13 cellular contexts compared by ENCODE assay signal in genomic region chrX:30576881-30577280, GRCh38. TPM values are rescaled to one million over a fixed set of nuclear protein-coding genes. Genes with fewer than 3 reads are reported as not detected.
DNase-seq lines count a peak whose midpoint lies in the region; ATAC-seq lines count a peak whose summit lies in the region.
"Had no signal": no experiment of that assay in that cellular context is flagged by ENCODE, and none has a peak within 500 bp of the region (broad histone marks: within the 10 kb centered on the region; RNA-seq: fewer than 3 reads in every experiment).

No MANE protein-coding gene starts in this region.

- no peaks in the 10 kb centered on the region for H3K9me3 Mint-ChIP-seq in activated CD8-positive, alpha-beta memory T cell treated with anti-CD3 and anti-CD28 coated beads, Interleukin-2, amount 10 ng/mL, durations not matched to agents 7 days and 5 days (ENCODE audit: low read depth)
- H3K9me3 Mint-ChIP-seq in stimulated activated naive CD8-positive, alpha-beta T cell treated with anti-CD3 and anti-CD28 coated beads, Interleukin-15, amount 100 ng/mL, for 72 hours = peaks cover 0 to 6% of the 10 kb centered on the region in 2 donors

- H3K36me3 ChIP-seq in effector memory CD4-positive, alpha-beta T cell (ENCODE audit: control insufficient read depth, insufficient read depth, low read length) = no peaks in the 10 kb centered on the region

- peaks cover 16% of the 10 kb centered on the region for H3K36me3 Mint-ChIP-seq in activated CD8-positive, alpha-beta memory T cell treated with anti-CD3 and anti-CD28 coated beads, Interleukin-2, amount 10 ng/mL, durations not matched to agents 7 days and 5 days

- no peaks in the 10 kb centered on the region for H3K4me1 ChIP-seq in effector memory CD4-positive, alpha-beta T cell (ENCODE audit: control insufficient read depth, insufficient read depth, low read length, poor library complexity, severe bottlenecking)
- H3K4me1 ChIP-seq: foreskin keratinocyte had no signal

- H3K4me3 Mint-ChIP-seq in activated CD8-positive, alpha-beta memory T cell treated with anti-CD3 and anti-CD28 coated beads, Interleukin-2, amount 10 ng/mL, durations not matched to agents 7 days and 5 days = peak overlapping the region; percentile 88
- H3K4me3 Mint-ChIP-seq in stimulated activated naive CD8-positive, alpha-beta T cell treated with anti-CD3 and anti-CD28 coated beads, Interleukin-15, amount 100 ng/mL, for 72 hours = peak overlapping the region; percentile 78 to 89

- no peak for ATAC-seq in activated CD8-positive, alpha-beta memory T cell treated with anti-CD3 and anti-CD28 coated beads, Interleukin-2, amount 10 ng/mL, durations not matched to agents 7 days and 5 days
- no peak for ATAC-seq in stimulated activated naive CD8-positive, alpha-beta T cell treated with anti-CD3 and anti-CD28 coated beads, Interleukin-15, amount 100 ng/mL, for 72 hours
- ATAC-seq in HG02571 (IDR thresholded peaks at IDR 0.05; ENCODE audit: unreplicated experiment) (no peak), HG02852 (IDR thresholded peaks at IDR 0.05; ENCODE audit: unreplicated experiment) (no peak)
- ATAC-seq: foreskin keratinocyte, HCT116, left lobe of liver had no signal

- no peak for DNase-seq in activated CD8-positive, alpha-beta memory T cell treated with anti-CD3 and anti-CD28 coated beads, Interleukin-2, amount 10 ng/mL, durations not matched to agents 7 days and 5 days
- no peak for DNase-seq in activated CD8-positive, alpha-beta memory T cell treated with anti-CD3 and anti-CD28 coated beads, Interleukin-2, amount 50 U/mL, for 4 hours
- peak; percentile 26 for DNase-seq in NOMO-1 treated with dmso at 0.1 percent for 144 hours (lab: John Stamatoyannopoulos, UW; ENCODE audit: unreplicated experiment)
- no peak for DNase-seq in effector memory CD4-positive, alpha-beta T cell
- DNase-seq in stimulated activated naive CD8-positive, alpha-beta T cell treated with anti-CD3 and anti-CD28 coated beads, Interleukin-15, amount 100 ng/mL, for 72 hours = no peak
- no peak for DNase-seq in NCI-H510A (lab: John Stamatoyannopoulos, UW)
- DNase-seq: foreskin keratinocyte, NCI-H1105 had no signal

- H3K27me3 ChIP-seq in effector memory CD4-positive, alpha-beta T cell (replicated peaks; ENCODE audit: control insufficient read depth, insufficient read depth, low read length, poor library complexity, severe bottlenecking) = no peaks in the 10 kb centered on the region
- H3K27me3 ChIP-seq: foreskin keratinocyte had no signal

- peak overlapping the region; percentile 93 for H3K27ac Mint-ChIP-seq in activated CD8-positive, alpha-beta memory T cell treated with anti-CD3 and anti-CD28 coated beads, Interleukin-2, amount 10 ng/mL, durations not matched to agents 7 days and 5 days
- H3K27ac Mint-ChIP-seq in stimulated activated naive CD8-positive, alpha-beta T cell treated with anti-CD3 and anti-CD28 coated beads, Interleukin-15, amount 100 ng/mL, for 72 hours = peak overlapping the region; percentile 93 to 96
- H3K27ac Mint-ChIP-seq: progenitor cell of endocrine pancreas had no signal

- H3K4me3 ChIP-seq in effector memory CD4-positive, alpha-beta T cell (ENCODE audit: insufficient read depth, low read depth, low read length, poor library complexity, severe bottlenecking) = peak overlapping the region; percentile 32

- no peaks in the 10 kb centered on the region for H3K27me3 Mint-ChIP-seq in activated CD8-positive, alpha-beta memory T cell treated with anti-CD3 and anti-CD28 coated beads, Interleukin-2, amount 10 ng/mL, durations not matched to agents 7 days and 5 days
- no peaks in the 10 kb centered on the region for H3K27me3 Mint-ChIP-seq in stimulated activated naive CD8-positive, alpha-beta T cell treated with anti-CD3 and anti-CD28 coated beads, Interleukin-15, amount 100 ng/mL, for 72 hours
- H3K27me3 Mint-ChIP-seq: progenitor cell of endocrine pancreas had no signal

- peak overlapping the region; percentile 15 for H3K27ac ChIP-seq in effector memory CD4-positive, alpha-beta T cell (ENCODE audit: insufficient read depth, low read length, poor library complexity, severe bottlenecking)
- H3K27ac ChIP-seq: foreskin keratinocyte had no signal

- CTCF ChIA-PET in activated CD8-positive, alpha-beta memory T cell treated with anti-CD3 and anti-CD28 coated beads, Interleukin-2, amount 10 ng/mL, durations not matched to agents 7 days and 5 days (lab: Charles Lee) = no interaction called here

- H3K9me3 ChIP-seq in effector memory CD4-positive, alpha-beta T cell (ENCODE audit: control insufficient read depth, low read length) = no peaks in the 10 kb centered on the region

- H3K4me1 Mint-ChIP-seq in activated CD8-positive, alpha-beta memory T cell treated with anti-CD3 and anti-CD28 coated beads, Interleukin-2, amount 10 ng/mL, durations not matched to agents 7 days and 5 days = peaks cover 24% of the 10 kb centered on the region
- peaks cover 10% of the 10 kb centered on the region for H3K4me1 Mint-ChIP-seq in stimulated activated naive CD8-positive, alpha-beta T cell treated with anti-CD3 and anti-CD28 coated beads, Interleukin-15, amount 100 ng/mL, for 72 hours

RNA-seq across cellular contexts. Expression of gene TASL, which starts 0.7 kb away (rescaled TPM):
- 1 to 10 TPM; 3.2 to 9.0 TPM for total RNA-seq in activated CD8-positive, alpha-beta memory T cell treated with anti-CD3 and anti-CD28 coated beads, Interleukin-2, amount 10 ng/mL, durations not matched to agents 7 days and 5 days
- total RNA-seq: foreskin keratinocyte, progenitor cell of endocrine pancreas had no signal
